Comparison of ENCODE assay signal across 22 cellular contexts in the genomic region with DNA sequence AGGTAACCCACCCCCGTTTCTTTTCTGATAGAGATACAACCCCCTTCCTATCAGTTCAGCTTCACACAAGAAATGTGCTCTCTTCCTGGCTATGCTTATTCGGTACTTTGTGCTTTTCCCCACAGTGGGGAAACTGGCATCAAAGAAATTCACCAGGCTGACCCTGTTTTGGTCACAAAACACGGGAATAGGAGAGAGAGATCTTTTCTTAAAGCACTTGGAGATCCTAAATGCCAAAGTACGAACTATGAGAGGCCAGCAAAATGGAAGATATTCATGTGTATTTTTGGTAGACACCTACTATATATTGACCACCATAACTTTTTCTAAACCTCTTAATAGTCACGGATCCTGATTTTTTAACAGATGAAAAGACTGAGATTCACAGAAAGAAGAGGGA. TPM values are rescaled to one million over a fixed set of nuclear protein-coding genes. Genes with fewer than 3 reads are reported as not detected.
"Had no signal": no experiment of that assay in that cellular context is flagged by ENCODE, and none has a peak within 500 bp of the region (broad histone marks: within the 10 kb centered on the region; RNA-seq: fewer than 3 reads in every experiment).

No MANE protein-coding gene starts in this region.

- H3K4me2 ChIP-seq: SK-N-SH had no signal

- FAIRE-seq: RCC 7860 had no signal

- H3K27ac ChIP-seq: RWPE1 had no signal

- H3K9ac ChIP-seq: SK-N-SH had no signal

- H3K9me3 ChIP-seq: SK-N-SH had no signal

- DNase-seq: KBM-7, MG63, NCI-H1092, NCI-H1105 treated with DMSO at 0.1 percent for 48 hours, NCI-H1417 treated with DMSO at 0.1 percent for 48 hours, NCI-H146, NCI-H1694 treated with DMSO at 0.1 percent for 48 hours, NCI-H1930, NCI-H2081, NCI-H2107, NCI-H2227 treated with DMSO at 0.1 percent for 48 hours, NCI-H524 treated with DMSO at 0.1 percent for 48 hours, NCI-H69, NCI-H774, SHP77, SW 1271 had no signal

- H3K36me3 ChIP-seq: MG63 had no signal

- H3K4me3 ChIP-seq: MG63 had no signal

RNA-seq across cellular contexts. Expression of a gene that starts 30.0 kb away (rescaled TPM):
- total RNA-seq: HT1080, NCI-H460 had no signal
- polyA plus RNA-seq: IgD-negative memory B cell had no signal
